8 cellular contexts compared by ENCODE assay signal in genomic region chr10:78035025-78035424, GRCh38. TPM values are rescaled to one million over a fixed set of nuclear protein-coding genes. Genes with fewer than 3 reads are reported as not detected.
A peak's percentile ranks its signal among the peaks of the same experiment; 100 is the strongest.
DNase-seq lines count a peak whose midpoint lies in the region; ATAC-seq and TF ChIP-seq lines count a peak whose summit lies in the region.

No MANE protein-coding gene starts in this region.

- peak overlapping the region; percentile 94 for H3K4me2 ChIP-seq in BLaER1

- H4K20me1 ChIP-seq in BLaER1, result peaks cover 59% of the 10 kb centered on the region

- no peaks in the 10 kb centered on the region for H3K27me3 ChIP-seq in BLaER1

- H3K36me3 ChIP-seq in BLaER1, result peaks cover 54% of the 10 kb centered on the region

- peaks cover 7% of the 10 kb centered on the region for H3K36me3 Mint-ChIP-seq in natural killer cell

- H3K27ac ChIP-seq in BLaER1 (peak overlapping the region; percentile 91), coronary artery (peak overlapping the region in 1 of 2 donors; percentile 82)

- peaks cover 56% of the 10 kb centered on the region for H3K4me1 ChIP-seq in BLaER1

- H3K9me3 ChIP-seq in BLaER1, result no peaks in the 10 kb centered on the region

- peak overlapping the region; percentile 94 for H3K9ac ChIP-seq in BLaER1

- ATAC-seq in natural killer cell (no peak), HG03139 (IDR thresholded peaks at IDR 0.05; ENCODE audit: unreplicated experiment) (no peak)

- DNase-seq in LNCaP clone FGC (ENCODE audit: low read depth) (no peak), coronary artery (ENCODE audit: low spot score) (no peak), natural killer cell (no peak), amniotic stem cell (lab: John Stamatoyannopoulos, UW) (no peak), NCI-H774 (lab: John Stamatoyannopoulos, UW) (no peak), 8988T (no peak)

- intact Hi-C loops in natural killer cell (cut with micrococcal nuclease), result no loop called here

- peak overlapping the region; percentile 52 to 90 for H3K27ac Mint-ChIP-seq in natural killer cell

- no peaks in the 10 kb centered on the region for H3K27me3 Mint-ChIP-seq in natural killer cell (ENCODE audit: low read depth in 2 of 2)

- no peak for TF ChIP-seq CTCF in LNCaP clone FGC (IDR thresholded peaks at IDR 0.05; ENCODE audit: control insufficient read depth, extremely low read depth, insufficient read depth)
- TF ChIP-seq CTCF in coronary artery (IDR thresholded peaks at IDR 0.05), result no peak
- no peak for TF ChIP-seq CTCF in natural killer cell (IDR thresholded peaks at IDR 0.05)

- H3K4me3 ChIP-seq in BLaER1, result peak overlapping the region; percentile 83
- peak overlapping the region; percentile 98 for H3K4me3 ChIP-seq in LNCaP clone FGC (ENCODE audit: low read depth, low read length)
- peak overlapping the region; percentile 91 for H3K4me3 ChIP-seq in coronary artery

- H3K4me3 Mint-ChIP-seq in natural killer cell, result peak overlapping the region; percentile 83

- no peaks in the 10 kb centered on the region for H3K9me3 Mint-ChIP-seq in natural killer cell

- peaks cover 49 to 55% of the 10 kb centered on the region in 2 donors for H3K4me1 Mint-ChIP-seq in natural killer cell

RNA-seq across cellular contexts. Expression of gene RPS24, which starts 1.4 kb away (rescaled TPM):
- 1,000 to 10,000 TPM in 1 of 3 donors, 100 to 1,000 TPM in 2; 887 to 1,039 (median 981) TPM for total RNA-seq in natural killer cell

RNA-seq across cellular contexts. Expression of gene POLR3A, which starts 5.7 kb away (rescaled TPM):
- 10 to 100 TPM; 15.6 to 21.0 (median 17.9) TPM for total RNA-seq in natural killer cell
